Comparison of ENCODE assay signal across 7 cellular contexts in the genomic region with DNA sequence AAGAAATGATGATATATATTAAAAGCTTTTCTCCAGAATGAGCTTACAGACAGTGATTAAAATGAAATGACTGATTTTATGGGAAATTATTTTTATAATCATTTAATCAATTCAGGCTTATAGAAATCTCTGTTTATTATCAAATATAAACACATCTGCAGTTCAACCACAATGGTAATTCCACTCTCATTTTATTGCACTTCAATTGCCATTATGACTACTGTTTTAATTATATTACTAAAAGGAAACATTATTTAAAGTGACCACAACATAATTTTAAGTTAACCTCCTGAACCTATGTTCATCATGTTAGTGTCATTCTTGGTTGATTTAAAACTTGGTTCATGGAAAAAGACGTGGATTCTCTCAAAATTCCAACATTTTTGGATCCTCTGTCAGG.
"Had no signal": no experiment of that assay in that cellular context is flagged by ENCODE, and none has a peak within 500 bp of the region (broad histone marks: within the 10 kb centered on the region; RNA-seq: fewer than 3 reads in every experiment).

No MANE protein-coding gene starts in this region.

- FAIRE-seq: HepG2, HTR-8/SVneo, K562 had no signal

- ATAC-seq: HepG2, K562 had no signal

- DNase-seq: IMR-90, KBM-7, KG1 had no signal

- H3K27ac ChIP-seq: HL-60 had no signal

- H3K4me3 ChIP-seq: K562 had no signal
